Comparison of ENCODE assay signal across 8 cellular contexts in the genomic region with DNA sequence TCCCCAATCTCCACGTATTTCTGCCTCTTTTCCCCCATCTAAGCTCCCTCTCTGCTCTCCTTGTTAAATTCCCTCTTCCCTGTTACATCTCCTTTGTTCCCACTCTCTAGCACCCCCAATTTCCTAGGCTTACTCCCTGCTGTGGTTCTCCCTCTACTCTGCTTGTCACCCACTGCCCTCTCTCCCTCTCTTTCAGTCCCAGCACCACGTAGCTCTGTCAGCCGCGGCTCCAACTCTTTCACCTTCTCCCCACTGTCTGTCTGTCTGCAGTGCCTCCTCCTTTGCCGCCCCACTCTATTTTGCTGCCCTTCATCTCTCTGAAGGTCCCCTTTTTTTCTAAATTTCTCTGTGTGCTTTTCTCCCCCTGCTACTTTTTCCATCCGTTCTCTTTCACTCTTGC. TPM values are rescaled to one million over a fixed set of nuclear protein-coding genes. Genes with fewer than 3 reads are reported as not detected.
DNase-seq lines count a peak whose midpoint lies in the region; ATAC-seq and TF ChIP-seq lines count a peak whose summit lies in the region.

No MANE protein-coding gene starts in this region.

- 0 out of 2 replicates have a peak, but pooled peaks cover 3% of the 10 kb centered on the region for H3F3A ChIP-seq in GM23338 (replicated peaks; ENCODE audit: low read depth)

- peaks cover 4% of the 10 kb centered on the region; the same call in 1 of the 2 replicates for H3K36me3 ChIP-seq in GM23338 (ENCODE audit: insufficient read depth)
- peaks cover 25% of the 10 kb centered on the region for H3K36me3 ChIP-seq in WERI-Rb-1
- H3K36me3 ChIP-seq in skeletal muscle satellite cell (ENCODE audit: insufficient read depth, low read length): peaks cover 33% of the 10 kb centered on the region

- peak overlapping the region; percentile 91 for H3K4me3 Mint-ChIP-seq in GM23338

- peaks cover 20% of the 10 kb centered on the region for H4K20me1 ChIP-seq in GM23338 (replicated peaks; ENCODE audit: insufficient read depth)

- H3K9me3 ChIP-seq in WERI-Rb-1 (ENCODE audit: severe bottlenecking) (peaks cover 12% of the 10 kb centered on the region), skeletal muscle satellite cell (replicated peaks; ENCODE audit: low read length) (peaks cover 6% of the 10 kb centered on the region)

- H2AFZ ChIP-seq in GM23338: no peak overlapping the region

- H3K4me3 ChIP-seq in GM23338 (peak overlapping the region; percentile 94), WERI-Rb-1 (ENCODE audit: low read depth, low read length) (peak overlapping the region; percentile 99), skeletal muscle satellite cell (ENCODE audit: low read length) (peak overlapping the region; percentile 100)

- H3K9ac ChIP-seq in skeletal muscle satellite cell (ENCODE audit: low read depth, low read length): peak overlapping the region; percentile 98

- TF ChIP-seq CTCF in GM23338 (conservative IDR thresholded peaks at IDR 0.05; ENCODE audit: low read depth in 2 of 2): no peak
- no peak for TF ChIP-seq CTCF in WERI-Rb-1 (IDR thresholded peaks at IDR 0.05; ENCODE audit: low read depth, low read length)

- peaks cover 8% of the 10 kb centered on the region; the same call in 2 of the 3 replicates for H3K4me1 Mint-ChIP-seq in GM23338

- ATAC-seq in GM23338 (peak; percentile 45), left ventricle myocardium superior (peak; percentile 11), HG02571 (IDR thresholded peaks at IDR 0.05; ENCODE audit: unreplicated experiment) (no peak)

- H3K27me3 ChIP-seq in GM23338 (ENCODE audit: insufficient read depth) (peaks cover 4% of the 10 kb centered on the region; the same call in 1 of the 2 replicates), WERI-Rb-1 (ENCODE audit: insufficient read depth, low read depth, severe bottlenecking) (no peaks in the 10 kb centered on the region), skeletal muscle satellite cell (ENCODE audit: control insufficient read depth, insufficient read depth, low read length) (no peaks in the 10 kb centered on the region)

- H3K4me1 ChIP-seq in GM23338 (ENCODE audit: insufficient read depth): no peaks in the 10 kb centered on the region
- H3K4me1 ChIP-seq in skeletal muscle satellite cell (ENCODE audit: control insufficient read depth, insufficient read depth, low read length): no peaks in the 10 kb centered on the region

- H3K9me2 ChIP-seq in GM23338 (ENCODE audit: insufficient read depth): no peaks in the 10 kb centered on the region

- H3K27ac ChIP-seq in GM23338 (ENCODE audit: low read depth) (no peak overlapping the region), WERI-Rb-1 (no peak overlapping the region)

- peaks cover 10% of the 10 kb centered on the region for H3K27me3 Mint-ChIP-seq in GM23338 (ENCODE audit: insufficient read depth, low read depth, poor library complexity)

- peak overlapping the region; percentile 100 for H3K4me2 ChIP-seq in GM23338
- H3K4me2 ChIP-seq in skeletal muscle satellite cell (ENCODE audit: low read length): peak overlapping the region; percentile 96

- H3K36me3 Mint-ChIP-seq in GM23338 (ENCODE audit: low read depth): peaks cover 49% of the 10 kb centered on the region

- H3K79me2 ChIP-seq in GM23338 (replicated peaks; ENCODE audit: insufficient read depth): peaks cover 58% of the 10 kb centered on the region

- H3K27ac Mint-ChIP-seq in GM23338: no peak overlapping the region

- DNase-seq in GM23338 (ENCODE audit: low spot score) (no peak), WERI-Rb-1 (no peak), left ventricle myocardium superior (no peak), OCI-M2 (lab: John Stamatoyannopoulos, UW; ENCODE audit: unreplicated experiment) (no peak), iPS-NIHi11 (ENCODE audit: low spot score) (no peak)
- DNase-seq in stimulated activated CD4-positive, alpha-beta T cell treated with anti-CD3 and anti-CD28 coated beads, Interleukin-12 subunit alpha, Interleukin-12 subunit beta, amount 100 ng/mL, for 4 hours: no peak

- intact Hi-C loops in left ventricle myocardium superior (cut with micrococcal nuclease): no loop called here

- H3K9me3 Mint-ChIP-seq in GM23338: peaks cover 42% of the 10 kb centered on the region

TF ChIP-seq in GM23338, 12 proteins besides CTCF, POLR2A, EP300 and RAD21 (continues in another document):
- no peak for TF ChIP-seq ZNF114 (CRISPR knock-in tag; IDR thresholded peaks at IDR 0.05)
- TF ChIP-seq EZH2 (IDR thresholded peaks at IDR 0.05; ENCODE audit: low read depth, unreplicated experiment): no peak
- TF ChIP-seq, protein P1, sequence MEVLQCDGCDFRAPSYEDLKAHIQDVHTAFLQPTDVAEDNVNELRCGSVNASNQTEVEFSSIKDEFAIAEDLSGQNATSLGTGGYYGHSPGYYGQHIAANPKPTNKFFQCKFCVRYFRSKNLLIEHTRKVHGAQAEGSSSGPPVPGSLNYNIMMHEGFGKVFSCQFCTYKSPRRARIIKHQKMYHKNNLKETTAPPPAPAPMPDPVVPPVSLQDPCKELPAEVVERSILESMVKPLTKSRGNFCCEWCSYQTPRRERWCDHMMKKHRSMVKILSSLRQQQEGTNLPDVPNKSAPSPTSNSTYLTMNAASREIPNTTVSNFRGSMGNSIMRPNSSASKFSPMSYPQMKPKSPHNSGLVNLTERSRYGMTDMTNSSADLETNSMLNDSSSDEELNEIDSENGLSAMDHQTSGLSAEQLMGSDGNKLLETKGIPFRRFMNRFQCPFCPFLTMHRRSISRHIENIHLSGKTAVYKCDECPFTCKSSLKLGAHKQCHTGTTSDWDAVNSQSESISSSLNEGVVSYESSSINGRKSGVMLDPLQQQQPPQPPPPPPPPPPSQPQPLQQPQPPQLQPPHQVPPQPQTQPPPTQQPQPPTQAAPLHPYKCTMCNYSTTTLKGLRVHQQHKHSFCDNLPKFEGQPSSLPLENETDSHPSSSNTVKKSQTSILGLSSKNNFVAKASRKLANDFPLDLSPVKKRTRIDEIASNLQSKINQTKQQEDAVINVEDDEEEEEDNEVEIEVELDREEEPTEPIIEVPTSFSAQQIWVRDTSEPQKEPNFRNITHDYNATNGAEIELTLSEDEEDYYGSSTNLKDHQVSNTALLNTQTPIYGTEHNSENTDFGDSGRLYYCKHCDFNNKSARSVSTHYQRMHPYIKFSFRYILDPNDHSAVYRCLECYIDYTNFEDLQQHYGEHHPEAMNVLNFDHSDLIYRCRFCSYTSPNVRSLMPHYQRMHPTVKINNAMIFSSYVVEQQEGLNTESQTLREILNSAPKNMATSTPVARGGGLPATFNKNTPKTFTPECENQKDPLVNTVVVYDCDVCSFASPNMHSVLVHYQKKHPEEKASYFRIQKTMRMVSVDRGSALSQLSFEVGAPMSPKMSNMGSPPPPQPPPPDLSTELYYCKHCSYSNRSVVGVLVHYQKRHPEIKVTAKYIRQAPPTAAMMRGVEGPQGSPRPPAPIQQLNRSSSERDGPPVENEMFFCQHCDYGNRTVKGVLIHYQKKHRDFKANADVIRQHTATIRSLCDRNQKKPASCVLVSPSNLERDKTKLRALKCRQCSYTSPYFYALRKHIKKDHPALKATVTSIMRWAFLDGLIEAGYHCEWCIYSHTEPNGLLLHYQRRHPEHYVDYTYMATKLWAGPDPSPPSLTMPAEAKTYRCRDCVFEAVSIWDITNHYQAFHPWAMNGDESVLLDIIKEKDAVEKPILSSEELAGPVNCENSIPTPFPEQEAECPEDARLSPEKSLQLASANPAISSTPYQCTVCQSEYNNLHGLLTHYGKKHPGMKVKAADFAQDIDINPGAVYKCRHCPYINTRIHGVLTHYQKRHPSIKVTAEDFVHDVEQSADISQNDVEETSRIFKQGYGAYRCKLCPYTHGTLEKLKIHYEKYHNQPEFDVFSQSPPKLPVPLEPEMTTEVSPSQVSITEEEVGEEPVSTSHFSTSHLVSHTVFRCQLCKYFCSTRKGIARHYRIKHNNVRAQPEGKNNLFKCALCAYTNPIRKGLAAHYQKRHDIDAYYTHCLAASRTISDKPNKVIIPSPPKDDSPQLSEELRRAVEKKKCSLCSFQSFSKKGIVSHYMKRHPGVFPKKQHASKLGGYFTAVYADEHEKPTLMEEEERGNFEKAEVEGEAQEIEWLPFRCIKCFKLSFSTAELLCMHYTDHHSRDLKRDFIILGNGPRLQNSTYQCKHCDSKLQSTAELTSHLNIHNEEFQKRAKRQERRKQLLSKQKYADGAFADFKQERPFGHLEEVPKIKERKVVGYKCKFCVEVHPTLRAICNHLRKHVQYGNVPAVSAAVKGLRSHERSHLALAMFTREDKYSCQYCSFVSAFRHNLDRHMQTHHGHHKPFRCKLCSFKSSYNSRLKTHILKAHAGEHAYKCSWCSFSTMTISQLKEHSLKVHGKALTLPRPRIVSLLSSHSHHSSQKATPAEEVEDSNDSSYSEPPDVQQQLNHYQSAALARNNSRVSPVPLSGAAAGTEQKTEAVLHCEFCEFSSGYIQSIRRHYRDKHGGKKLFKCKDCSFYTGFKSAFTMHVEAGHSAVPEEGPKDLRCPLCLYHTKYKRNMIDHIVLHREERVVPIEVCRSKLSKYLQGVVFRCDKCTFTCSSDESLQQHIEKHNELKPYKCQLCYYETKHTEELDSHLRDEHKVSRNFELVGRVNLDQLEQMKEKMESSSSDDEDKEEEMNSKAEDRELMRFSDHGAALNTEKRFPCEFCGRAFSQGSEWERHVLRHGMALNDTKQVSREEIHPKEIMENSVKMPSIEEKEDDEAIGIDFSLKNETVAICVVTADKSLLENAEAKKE (CRISPR knock-in tag; IDR thresholded peaks at IDR 0.05): no peak
- TF ChIP-seq POLR2AphosphoS5 (IDR thresholded peaks at IDR 0.05; ENCODE audit: low read depth): no peak

RNA-seq across cellular contexts. Expression of a gene that starts 1.0 kb away (rescaled TPM):
- 12.8 and 20.0 TPM in 2 replicates for total RNA-seq in GM23338 (2014; rRNA removed; shearing (Covaris generic))
- 3.8 and 5.3 TPM in 2 replicates for polyA plus RNA-seq in GM23338 (2016; fragmentation: Nextera tagmentation; extraction: Ambion mirVana)
- 8.0 TPM for total RNA-seq in left ventricle myocardium superior
- total RNA-seq in skeletal muscle satellite cell (2012; rRNA removed): 24.7 and 35.2 TPM in 2 replicates

RNA-seq across cellular contexts. Expression of a gene that starts 45.2 kb away (rescaled TPM):
- total RNA-seq in GM23338 (2014; rRNA removed; shearing (Covaris generic)): 28.3 and 28.8 TPM in 2 replicates
- 10.4 and 13.3 TPM in 2 replicates for polyA plus RNA-seq in GM23338 (2016; fragmentation: Nextera tagmentation; extraction: Ambion mirVana)
- 5.5 TPM for total RNA-seq in left ventricle myocardium superior
- 8.3 and 15.0 TPM in 2 replicates for total RNA-seq in skeletal muscle satellite cell (2012; rRNA removed)

RNA-seq across cellular contexts. Expression of a gene that starts 45.9 kb away (rescaled TPM):
- total RNA-seq in GM23338 (2014; rRNA removed; shearing (Covaris generic)): 9.0 and 13.2 TPM in 2 replicates
- 3.3 and 3.8 TPM in 2 replicates for polyA plus RNA-seq in GM23338 (2016; fragmentation: Nextera tagmentation; extraction: Ambion mirVana)
- 8.4 TPM for total RNA-seq in left ventricle myocardium superior
- total RNA-seq in skeletal muscle satellite cell (2012; rRNA removed): 5.5 and 11.9 TPM in 2 replicates
